Comparison of ENCODE assay signal across 8 cellular contexts in genomic region chr11:118911113-118911879, GRCh38. TPM values are rescaled to one million over a fixed set of nuclear protein-coding genes. Genes with fewer than 3 reads are reported as not detected.
A peak's percentile ranks its signal among the peaks of the same experiment; 100 is the strongest.
DNase-seq lines count a peak whose midpoint lies in the region; ATAC-seq and TF ChIP-seq lines count a peak whose summit lies in the region.

No MANE protein-coding gene starts in this region.

- H3K27ac ChIP-seq in RWPE1, result peak overlapping the region; percentile 100
- peak overlapping the region; percentile 91 for H3K27ac ChIP-seq in endodermal cell (ENCODE audit: low read depth, low read length)
- peak overlapping the region; percentile 94 for H3K27ac ChIP-seq in neural cell (ENCODE audit: low read length)

- TF ChIP-seq CTCF in RWPE1 (conservative IDR thresholded peaks at IDR 0.05; ENCODE audit: low read depth) (no peak), endodermal cell (conservative IDR thresholded peaks at IDR 0.05) (no peak), neural cell (IDR thresholded peaks at IDR 0.05; ENCODE audit: poor library complexity, severe bottlenecking) (no peak)

- H4K20me1 ChIP-seq in neural cell (ENCODE audit: insufficient read depth), result no peaks in the 10 kb centered on the region

- H3K27me3 Mint-ChIP-seq in endodermal cell (ENCODE audit: insufficient read depth), result no peaks in the 10 kb centered on the region

- no peaks in the 10 kb centered on the region for H3K9me3 ChIP-seq in endodermal cell (ENCODE audit: control insufficient read depth, low read length)
- H3K9me3 ChIP-seq in neural cell (ENCODE audit: low read length), result no peaks in the 10 kb centered on the region

- H3K9me3 Mint-ChIP-seq in endodermal cell, result no peaks in the 10 kb centered on the region

- DNase-seq in DMS53 treated with DMSO at 0.1 percent for 48 hours (lab: John Stamatoyannopoulos, UW; ENCODE audit: unreplicated experiment), result peak; percentile 57
- no peak for DNase-seq in RWPE1 (ENCODE audit: low spot score)
- DNase-seq in endodermal cell, result peak; percentile 87
- DNase-seq in mesenteric fat pad (ENCODE audit: low spot score), result no peak

- no peak overlapping the region for H2AFZ ChIP-seq in neural cell (ENCODE audit: low read depth, low read length)

- H3K9ac ChIP-seq in endodermal cell (ENCODE audit: extremely low read depth, low read length, poor library complexity, severe bottlenecking) (peak overlapping the region; percentile 87), neural cell (ENCODE audit: low read length) (peak overlapping the region; percentile 81)

- peaks cover 17% of the 10 kb centered on the region for H3K36me3 Mint-ChIP-seq in endodermal cell (ENCODE audit: low read depth)

- no peak for ATAC-seq in GM21390 (IDR thresholded peaks at IDR 0.05; ENCODE audit: unreplicated experiment)
- ATAC-seq in GM21515 (IDR thresholded peaks at IDR 0.05; ENCODE audit: unreplicated experiment), result no peak
- no peak for ATAC-seq in HG03457 (IDR thresholded peaks at IDR 0.05; ENCODE audit: unreplicated experiment)

- peak overlapping the region; percentile 100 for H3K27ac Mint-ChIP-seq in endodermal cell

- CTCF ChIA-PET in RWPE1 (lab: Yijun Ruan, JAX), result interaction anchor here (0.5 to 3.6 kb wide), 8 partner anchors 12 to 221 kb away, joined by 3 to 17 read pairs (median 4); partner anchors contain the start of gene BCL9L

- H3K4me3 Mint-ChIP-seq in endodermal cell, result peak overlapping the region; percentile 57

- peaks cover 48% of the 10 kb centered on the region for H3K4me1 ChIP-seq in endodermal cell (ENCODE audit: control insufficient read depth, insufficient read depth, low read length)

- no peaks in the 10 kb centered on the region for H3K27me3 ChIP-seq in endodermal cell (ENCODE audit: control insufficient read depth, insufficient read depth, low read length, poor library complexity, severe bottlenecking)
- H3K27me3 ChIP-seq in neural cell (ENCODE audit: insufficient read depth, low read depth, low read length), result no peaks in the 10 kb centered on the region

- TF ChIP-seq EP300 in neural cell (conservative IDR thresholded peaks at IDR 0.05; ENCODE audit: poor library complexity, severe bottlenecking), result no peak

- H3K4me2 ChIP-seq in neural cell (ENCODE audit: low read length), result no peak overlapping the region

- H3K79me2 ChIP-seq in neural cell (replicated peaks; ENCODE audit: insufficient read depth, low read length), result peaks cover 39% of the 10 kb centered on the region

- peaks cover 65% of the 10 kb centered on the region for H3K4me1 Mint-ChIP-seq in endodermal cell

- no peaks in the 10 kb centered on the region for H3K9me2 ChIP-seq in neural cell (ENCODE audit: insufficient read depth, low read length)

- H3F3A ChIP-seq in neural cell (ENCODE audit: insufficient read depth, low read length, poor library complexity, severe bottlenecking), result no peaks in the 10 kb centered on the region

- POLR2A ChIA-PET in RWPE1 (lab: Yijun Ruan, JAX; ENCODE audit: low non-redundant PET), result interaction anchor here (1.0 to 2.0 kb wide), 3 partner anchors 11 to 15 kb away, joined by 8 to 14 read pairs (median 9); partner anchors contain the start of gene BCL9L

- TF ChIP-seq RAD21 in neural cell (conservative IDR thresholded peaks at IDR 0.05), result no peak

- H3K36me3 ChIP-seq in endodermal cell (ENCODE audit: control insufficient read depth, insufficient read depth, low read length), result peaks cover 34% of the 10 kb centered on the region
- no peaks in the 10 kb centered on the region for H3K36me3 ChIP-seq in neural cell (ENCODE audit: insufficient read depth, low read length)

- WGBS in endodermal cell (ENCODE audit: insufficient coverage in 1 of 2, insufficient read length in 1 of 2), 2 experiments, result 20 to 36% methylated on average over 12 to 21 of the region's 21 CpGs

- H3K4me3 ChIP-seq in endodermal cell (ENCODE audit: low read length) (peak overlapping the region; percentile 76), neural cell (ENCODE audit: low read length) (peak overlapping the region; percentile 67)

TF ChIP-seq in neural cell, 6 proteins besides CTCF, POLR2A, EP300 and RAD21:
- TF ChIP-seq SMC3 (conservative IDR thresholded peaks at IDR 0.05; ENCODE audit: poor library complexity) (no peak), POLR2AphosphoS5 (IDR thresholded peaks at IDR 0.05) (no peak), TAF1 (IDR thresholded peaks at IDR 0.05; ENCODE audit: low read depth) (no peak), MXI1 (conservative IDR thresholded peaks at IDR 0.05; ENCODE audit: poor library complexity, severe bottlenecking) (no peak), EZH2 (IDR thresholded peaks at IDR 0.05; ENCODE audit: borderline replicate concordance, insufficient read depth, low read length, poor library complexity, severe bottlenecking) (no peak)
TF ChIP-seq in neural cell: peak in this region for 0.

RNA-seq across cellular contexts. Expression of gene BCL9L, which starts 14.4 kb away (rescaled TPM):
- total RNA-seq in endodermal cell, result 10 to 100 TPM; 73.9 to 77.3 TPM
- polyA plus RNA-seq in endodermal cell (2013, experiment 1 of 2), result 24.3 TPM
- 23.6 TPM for polyA plus RNA-seq in endodermal cell (2013, experiment 2 of 2)
- 1.1 and 1.5 TPM in 2 replicates for polyA plus RNA-seq in neural cell
- polyA minus RNA-seq in neural cell, result 10.5 and 16.6 TPM in 2 replicates
- total RNA-seq in mesenteric fat pad, result 86.4 TPM

RNA-seq across cellular contexts. Expression of gene CXCR5, which starts 27.6 kb away (rescaled TPM):
- total RNA-seq in endodermal cell (under 1 TPM in 1 of 2 donors, not detected in 1; 0.07 TPM), mesenteric fat pad (not detected)
- polyA plus RNA-seq in endodermal cell (2013, experiment 1 of 2), result not detected
- not detected for polyA plus RNA-seq in endodermal cell (2013, experiment 2 of 2)
- polyA plus RNA-seq in neural cell, result not detected in 2 replicates
- not detected in 2 replicates for polyA minus RNA-seq in neural cell

RNA-seq across cellular contexts. Expression of gene UPK2, which starts 44.8 kb away (rescaled TPM):
- total RNA-seq in endodermal cell (under 1 TPM in 1 of 2 donors, not detected in 1; 0.38 TPM), mesenteric fat pad (not detected)
- polyA plus RNA-seq in endodermal cell (2013, experiment 1 of 2), result 0.36 TPM
- polyA plus RNA-seq in endodermal cell (2013, experiment 2 of 2), result 0.54 TPM
- polyA plus RNA-seq in neural cell, result 0.38 TPM in 1 of 2 replicates, not detected in the other
- polyA minus RNA-seq in neural cell, result not detected in 2 replicates

Comparison
In these comparisons a context has a peak if more than half of its experiments do, and no peak if none do; other contexts are left out.
1. DNase-seq: peak in DMS53 treated with DMSO at 0.1 percent for 48 hours (single experiment) and endodermal cell (single experiment); none in RWPE1 (single experiment) and mesenteric fat pad (single experiment).
2. Peak in every context shown above with its lines, with median percentiles within 50 percentile points of each other: H3K27ac ChIP-seq.